In genomic region chr5:96562614-96563013, GRCh38 we compare ENCODE assay signal across 1 cellular context.
TF ChIP-seq lines count a peak whose summit lies in the region.

No MANE protein-coding gene starts in this region.

TF ChIP-seq in SK-N-SH treated with all-trans-retinoic acid at 6 μM for 48 hours, 23 proteins besides CTCF, POLR2A, EP300 and RAD21 (continued from another document):
- TF ChIP-seq TSHZ2 (CRISPR knock-in tag; IDR thresholded peaks at IDR 0.05) (no peak), ZFP3 (CRISPR knock-in tag; IDR thresholded peaks at IDR 0.05) (no peak), BACH2 (CRISPR knock-in tag; IDR thresholded peaks at IDR 0.05; ENCODE audit: borderline replicate concordance) (no peak), ZNF70 (CRISPR knock-in tag; IDR thresholded peaks at IDR 0.05) (no peak), RARB (CRISPR knock-in tag; IDR thresholded peaks at IDR 0.05) (no peak), ZFP30 (CRISPR knock-in tag; IDR thresholded peaks at IDR 0.05) (no peak), TOX (CRISPR knock-in tag; IDR thresholded peaks at IDR 0.05; ENCODE audit: borderline replicate concordance) (no peak)
